1 cellular context compared by ENCODE assay signal in the genomic region with DNA sequence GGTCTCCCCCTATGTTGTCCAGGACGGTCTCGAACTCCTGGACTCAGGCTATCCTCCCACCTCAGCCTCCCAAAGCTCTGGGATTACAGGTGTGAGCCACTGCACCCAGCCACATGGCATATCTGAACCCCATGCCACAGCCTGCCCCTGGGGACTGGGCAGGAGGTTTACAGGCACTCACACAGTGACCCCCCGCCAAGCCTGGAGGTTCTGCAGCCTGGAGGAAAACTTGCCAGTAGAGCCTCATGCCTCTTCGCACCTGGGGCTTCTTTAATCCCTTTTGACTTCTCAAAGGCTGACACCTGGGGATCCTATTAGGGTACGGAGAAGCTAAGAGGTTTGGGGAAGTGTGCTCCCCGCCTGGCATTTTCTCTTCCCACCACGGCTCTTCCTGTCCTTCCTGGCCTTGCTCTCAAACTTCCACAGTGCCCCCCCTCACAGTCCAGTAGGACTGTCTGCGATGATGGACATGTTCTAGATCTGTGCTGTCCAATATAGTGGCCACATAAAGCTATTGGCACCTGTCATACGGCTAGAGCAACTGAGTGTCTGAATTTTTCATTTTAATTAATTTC.
TF ChIP-seq lines count a peak whose summit lies in the region.

No MANE protein-coding gene starts in this region.

TF ChIP-seq in SK-N-SH treated with all-trans-retinoic acid at 6 μM for 48 hours, 23 proteins besides CTCF, POLR2A, EP300 and RAD21 (continued from another document):
- TF ChIP-seq OSR1 (CRISPR knock-in tag; IDR thresholded peaks at IDR 0.05) (no peak), ZFP30 (CRISPR knock-in tag; IDR thresholded peaks at IDR 0.05) (no peak), RARB (CRISPR knock-in tag; IDR thresholded peaks at IDR 0.05) (no peak), ZNF70 (CRISPR knock-in tag; IDR thresholded peaks at IDR 0.05) (no peak), GLIS3 (CRISPR knock-in tag; IDR thresholded peaks at IDR 0.05) (no peak)
- TF ChIP-seq, protein P1, sequence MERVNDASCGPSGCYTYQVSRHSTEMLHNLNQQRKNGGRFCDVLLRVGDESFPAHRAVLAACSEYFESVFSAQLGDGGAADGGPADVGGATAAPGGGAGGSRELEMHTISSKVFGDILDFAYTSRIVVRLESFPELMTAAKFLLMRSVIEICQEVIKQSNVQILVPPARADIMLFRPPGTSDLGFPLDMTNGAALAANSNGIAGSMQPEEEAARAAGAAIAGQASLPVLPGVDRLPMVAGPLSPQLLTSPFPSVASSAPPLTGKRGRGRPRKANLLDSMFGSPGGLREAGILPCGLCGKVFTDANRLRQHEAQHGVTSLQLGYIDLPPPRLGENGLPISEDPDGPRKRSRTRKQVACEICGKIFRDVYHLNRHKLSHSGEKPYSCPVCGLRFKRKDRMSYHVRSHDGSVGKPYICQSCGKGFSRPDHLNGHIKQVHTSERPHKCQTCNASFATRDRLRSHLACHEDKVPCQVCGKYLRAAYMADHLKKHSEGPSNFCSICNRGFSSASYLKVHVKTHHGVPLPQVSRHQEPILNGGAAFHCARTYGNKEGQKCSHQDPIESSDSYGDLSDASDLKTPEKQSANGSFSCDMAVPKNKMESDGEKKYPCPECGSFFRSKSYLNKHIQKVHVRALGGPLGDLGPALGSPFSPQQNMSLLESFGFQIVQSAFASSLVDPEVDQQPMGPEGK (CRISPR knock-in tag; IDR thresholded peaks at IDR 0.05; ENCODE audit: borderline replicate concordance) = no peak
